In the genomic region with DNA sequence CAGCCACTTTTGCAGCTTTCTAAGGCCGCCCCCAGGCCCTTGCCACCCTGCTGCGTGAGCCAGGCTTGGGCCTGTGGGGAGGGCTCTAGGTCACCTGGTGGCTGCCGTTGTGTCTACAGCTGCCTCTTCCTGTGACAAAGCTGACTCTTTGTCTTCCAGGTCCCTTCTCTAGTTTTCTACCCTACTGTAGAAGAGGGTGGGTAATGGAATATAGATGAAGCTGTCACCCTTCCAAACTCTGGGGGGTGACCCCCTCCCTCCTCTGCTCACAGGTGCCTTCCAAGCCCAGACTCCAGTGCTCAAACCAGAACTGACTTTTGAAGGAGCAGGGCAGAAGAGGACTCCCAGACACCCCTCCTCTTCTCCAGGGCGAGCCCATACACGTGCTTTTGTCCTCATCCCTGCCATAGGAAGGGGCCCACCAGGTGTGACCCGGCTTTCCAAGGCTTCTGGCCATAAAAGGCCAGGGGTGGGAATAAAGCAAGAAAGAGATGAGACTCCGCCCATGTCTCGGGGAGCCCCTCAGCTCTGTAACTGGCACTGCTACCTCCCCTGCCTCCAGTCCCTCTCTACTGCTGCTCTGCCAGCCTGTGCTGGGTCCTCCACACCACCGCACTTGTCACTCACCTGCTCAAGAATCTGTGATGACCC, we compare ENCODE assay signal across 13 cellular contexts. TPM values are rescaled to one million over a fixed set of nuclear protein-coding genes. Genes with fewer than 3 reads are reported as not detected.
A peak's percentile ranks its signal among the peaks of the same experiment; 100 is the strongest.
DNase-seq lines count a peak whose midpoint lies in the region; ATAC-seq and TF ChIP-seq lines count a peak whose summit lies in the region.
"Had no signal": no experiment of that assay in that cellular context is flagged by ENCODE, and none has a peak within 500 bp of the region (broad histone marks: within the 10 kb centered on the region; RNA-seq: fewer than 3 reads in every experiment).

No MANE protein-coding gene starts in this region.

- H3K9me3 Mint-ChIP-seq in CD8-positive, alpha-beta T cell = no peaks in the 10 kb centered on the region
- no peaks in the 10 kb centered on the region for H3K9me3 Mint-ChIP-seq in MCF 10A (ENCODE audit: unreplicated experiment)
- H3K9me3 Mint-ChIP-seq: activated CD4-positive, alpha-beta T cell treated with anti-CD3 and anti-CD28 coated beads, Interleukin-2, amount 10 ng/mL, durations not matched to agents 24 days and 14 days had no signal

- H3K27me3 ChIP-seq in CD8-positive, alpha-beta T cell (ENCODE audit: insufficient read depth, low read length) = no peaks in the 10 kb centered on the region
- H3K27me3 ChIP-seq in GM06990 (replicated peaks; ENCODE audit: control insufficient read depth, insufficient read depth, low read length) = no peaks in the 10 kb centered on the region
- H3K27me3 ChIP-seq: ascending aorta, stomach had no signal

- ATAC-seq in CD8-positive, alpha-beta T cell = no peak
- ATAC-seq in GM19397 (IDR thresholded peaks at IDR 0.05; ENCODE audit: unreplicated experiment) = no peak

- no peaks in the 10 kb centered on the region for H3K9me3 ChIP-seq in CD8-positive, alpha-beta T cell (ENCODE audit: low read length)
- H3K9me3 ChIP-seq: ascending aorta, stomach had no signal

- H3K4me3 ChIP-seq in CD8-positive, alpha-beta T cell (ENCODE audit: low read depth, low read length) = no peak overlapping the region
- no peak overlapping the region for H3K4me3 ChIP-seq in GM06990 (replicated peaks; ENCODE audit: low read depth, low read length)
- H3K4me3 ChIP-seq: ascending aorta, HAP-1, stomach had no signal

- peaks cover 13% of the 10 kb centered on the region for H3K36me3 Mint-ChIP-seq in CD8-positive, alpha-beta T cell
- peaks cover 53% of the 10 kb centered on the region for H3K36me3 Mint-ChIP-seq in MCF 10A (ENCODE audit: insufficient read depth, unreplicated experiment)

- H3K4me3 Mint-ChIP-seq in CD8-positive, alpha-beta T cell = no peak overlapping the region
- H3K4me3 Mint-ChIP-seq in MCF 10A (ENCODE audit: unreplicated experiment) = no peak overlapping the region

- H3K4me1 ChIP-seq in CD8-positive, alpha-beta T cell (ENCODE audit: insufficient read depth, low read length) = peaks cover 7% of the 10 kb centered on the region
- H3K4me1 ChIP-seq: ascending aorta, HAP-1 had no signal

- CTCF ChIA-PET in CD8-positive, alpha-beta T cell (lab: Charles Lee) = interaction anchor here (1.3 kb wide), 1 partner anchor 12 kb away, joined by 3 read pairs; no protein-coding TSS in a partner anchor
- CTCF ChIA-PET in RWPE1 (lab: Yijun Ruan, JAX) (interaction anchor here (0.7 to 1.1 kb wide), 3 partner anchors 45 to 1930 kb away, joined by 3 to 5 read pairs (median 3); no protein-coding TSS in a partner anchor), MCF 10A (lab: Yijun Ruan, JAX) (interaction anchor here (0.6 to 2.1 kb wide), 3 partner anchors 16 to 48 kb away, joined by 3 to 7 read pairs (median 4); no protein-coding TSS in a partner anchor)

- POLR2A ChIA-PET in CD8-positive, alpha-beta T cell (lab: Charles Lee) = no interaction called here
- POLR2A ChIA-PET in RWPE1 (lab: Yijun Ruan, JAX; ENCODE audit: low non-redundant PET) (no interaction called here), MCF 10A (lab: Yijun Ruan, JAX) (interaction anchor here (0.5 to 1.2 kb wide), 4 partner anchors 9 to 49 kb away, joined by 3 read pairs; partner anchors contain the start of gene SDC1)

- H3K36me3 ChIP-seq in CD8-positive, alpha-beta T cell (ENCODE audit: insufficient read depth, low read length) = no peaks in the 10 kb centered on the region
- H3K36me3 ChIP-seq in GM06990 (ENCODE audit: control insufficient read depth, insufficient read depth, low read length) = peaks cover 1% of the 10 kb centered on the region; the same call in 1 of the 2 replicates
- H3K36me3 ChIP-seq: HAP-1 had no signal

- no peak for TF ChIP-seq CTCF in CD8-positive, alpha-beta T cell (IDR thresholded peaks at IDR 0.05)
- TF ChIP-seq CTCF in GM06990 (IDR thresholded peaks at IDR 0.05; ENCODE audit: insufficient read depth, low read length, poor library complexity, severe bottlenecking) (peak; percentile 1), RWPE1 (conservative IDR thresholded peaks at IDR 0.05; ENCODE audit: low read depth) (no peak), MCF 10A (IDR thresholded peaks at IDR 0.05; ENCODE audit: unreplicated experiment) (no peak)

- peak overlapping the region; percentile 74 for H3K27ac Mint-ChIP-seq in CD8-positive, alpha-beta T cell
- H3K27ac Mint-ChIP-seq in MCF 10A (ENCODE audit: low read depth, unreplicated experiment) = no peak overlapping the region
- H3K27ac Mint-ChIP-seq: activated CD4-positive, alpha-beta T cell treated with anti-CD3 and anti-CD28 coated beads, Interleukin-2, amount 10 ng/mL, durations not matched to agents 24 days and 14 days had no signal

- no TSS peak for BruUV-seq in MCF 10A (replicated peaks; lab: Mats Ljungman, UMichigan)

- intact Hi-C loops in CD8-positive, alpha-beta T cell (cut with DNase I, micrococcal nuclease) = no loop called here
- intact Hi-C loops in MCF 10A (cut with micrococcal nuclease) = no loop called here

- peaks cover 2% of the 10 kb centered on the region for H3K27me3 Mint-ChIP-seq in CD8-positive, alpha-beta T cell (ENCODE audit: low read depth)
- no peaks in the 10 kb centered on the region for H3K27me3 Mint-ChIP-seq in MCF 10A (ENCODE audit: insufficient read depth, unreplicated experiment)

- no peak overlapping the region for H3K27ac ChIP-seq in CD8-positive, alpha-beta T cell (ENCODE audit: low read depth, low read length)
- H3K27ac ChIP-seq in RWPE1 = peak overlapping the region; percentile 47
- H3K27ac ChIP-seq: ascending aorta, stomach had no signal

- DNase-seq in CD8-positive, alpha-beta T cell = no peak
- peak; percentile 33 for DNase-seq in GM06990 (ENCODE audit: extremely low read depth, insufficient read length)
- no peak for DNase-seq in RWPE1 (ENCODE audit: low spot score)
- peak; percentile 41 for DNase-seq in left kidney (ENCODE audit: low read depth, low spot score)
- no peak for DNase-seq in activated effector memory CD4-positive, alpha-beta T cell treated with anti-CD3 and anti-CD28 coated beads, Interleukin-2, amount 50 U/mL, for 16 hours
- no peak for DNase-seq in A172 (ENCODE audit: low spot score)
- DNase-seq in MCF 10A (ENCODE audit: unreplicated experiment) = no peak
- DNase-seq: stomach had no signal

- peaks cover 8% of the 10 kb centered on the region for H3K4me1 Mint-ChIP-seq in CD8-positive, alpha-beta T cell (ENCODE audit: low read depth)
- peaks cover 5% of the 10 kb centered on the region for H3K4me1 Mint-ChIP-seq in MCF 10A (ENCODE audit: insufficient read depth, unreplicated experiment)

RNA-seq across cellular contexts. Expression of gene SDC1, which starts 17.9 kb away (rescaled TPM):
- not detected for total RNA-seq in CD8-positive, alpha-beta T cell
- 241 and 257 TPM in 2 replicates for total RNA-seq in A172 (2014; rRNA removed; shearing (Covaris generic))
- total RNA-seq in MCF 10A (2022) = 214 and 232 TPM in 2 replicates
- total RNA-seq: naive thymus-derived CD8-positive, alpha-beta T cell had no signal

Comparison
In these comparisons a context has a peak if more than half of its experiments do, and no peak if none do; other contexts are left out.
1. DNase-seq: peak in GM06990 (single experiment) and left kidney (single experiment); none in CD8-positive, alpha-beta T cell (0 of 7), RWPE1 (single experiment), activated effector memory CD4-positive, alpha-beta T cell treated with anti-CD3 and anti-CD28 coated beads, Interleukin-2, amount 50 U/mL, for 16 hours (single experiment), A172 (single experiment) and MCF 10A (single experiment).
2. RNA of gene SDC1, which starts 17.9 kb away (total RNA-seq): 241 to 257 TPM in A172 and 214 to 232 TPM in MCF 10A; not detected in CD8-positive, alpha-beta T cell; every median in the first group is over 100 times any median in the second.